ENCODE assay signal across 9 cellular contexts in genomic region chr1:27873671-27874384, GRCh38. TPM values are rescaled to one million over a fixed set of nuclear protein-coding genes. Genes with fewer than 3 reads are reported as not detected.
A peak's percentile ranks its signal among the peaks of the same experiment; 100 is the strongest.
DNase-seq lines count a peak whose midpoint lies in the region; ATAC-seq and TF ChIP-seq lines count a peak whose summit lies in the region.
"Had no signal": no experiment of that assay in that cellular context is flagged by ENCODE, and none has a peak within 500 bp of the region (broad histone marks: within the 10 kb centered on the region; RNA-seq: fewer than 3 reads in every experiment).

No MANE protein-coding gene starts in this region.

- no peak for ATAC-seq in activated naive CD8-positive, alpha-beta T cell treated with anti-CD3 and anti-CD28 coated beads, Interleukin-2, amount 10 ng/mL, durations not matched to agents 7 days and 5 days (ENCODE audit: low read depth)
- ATAC-seq in left lung (peak; percentile 21), GM18511 (IDR thresholded peaks at IDR 0.05; ENCODE audit: unreplicated experiment) (no peak), HG02973 (IDR thresholded peaks at IDR 0.05; ENCODE audit: unreplicated experiment) (no peak)

- no peaks in the 10 kb centered on the region for H3K9me3 ChIP-seq in left lung
- H3K9me3 ChIP-seq: A549 had no signal

- H3K4me1 ChIP-seq in left lung, result peaks cover 0 to 65% of the 10 kb centered on the region in 2 donors

- TF ChIP-seq CTCF in left lung (IDR thresholded peaks at IDR 0.05), result no peak

- DNase-seq in T-helper 1 cell, result no peak
- no peak for DNase-seq in activated naive CD8-positive, alpha-beta T cell treated with anti-CD3 and anti-CD28 coated beads, Interleukin-2, amount 10 ng/mL, durations not matched to agents 7 days and 5 days
- peak; percentile 73 to 82 for DNase-seq in left lung
- DNase-seq in GM19238 (ENCODE audit: insufficient read length, low spot score), result no peak

- H3K36me3 Mint-ChIP-seq in T-helper 1 cell treated with Interleukin-12 subunit alpha and Interleukin-12 subunit beta and Interleukin-4 antibody, amounts not matched to agents 30 μg/mL and 1 μg/mL, for 36 hours (ENCODE audit: low read depth), result peaks cover 21% of the 10 kb centered on the region
- H3K36me3 Mint-ChIP-seq in activated naive CD8-positive, alpha-beta T cell treated with anti-CD3 and anti-CD28 coated beads, Interleukin-2, amount 10 ng/mL, durations not matched to agents 7 days and 5 days, result peaks cover 22% of the 10 kb centered on the region

- POLR2A ChIA-PET in activated naive CD8-positive, alpha-beta T cell treated with anti-CD3 and anti-CD28 coated beads, Interleukin-2, amount 10 ng/mL, durations not matched to agents 7 days and 5 days (lab: Charles Lee), result interaction anchor here (1.4 kb wide), 2 partner anchors 10 to 13 kb away, joined by 4 to 13 read pairs; no protein-coding TSS in a partner anchor

- no peaks in the 10 kb centered on the region for H3K9me3 Mint-ChIP-seq in T-helper 1 cell treated with Interleukin-12 subunit alpha and Interleukin-12 subunit beta and Interleukin-4 antibody, amounts not matched to agents 30 μg/mL and 1 μg/mL, for 36 hours
- no peaks in the 10 kb centered on the region for H3K9me3 Mint-ChIP-seq in activated naive CD8-positive, alpha-beta T cell treated with anti-CD3 and anti-CD28 coated beads, Interleukin-2, amount 10 ng/mL, durations not matched to agents 7 days and 5 days

- peak overlapping the region; percentile 95 for H3K4me3 Mint-ChIP-seq in T-helper 1 cell treated with Interleukin-12 subunit alpha and Interleukin-12 subunit beta and Interleukin-4 antibody, amounts not matched to agents 30 μg/mL and 1 μg/mL, for 36 hours
- H3K4me3 Mint-ChIP-seq in activated naive CD8-positive, alpha-beta T cell treated with anti-CD3 and anti-CD28 coated beads, Interleukin-2, amount 10 ng/mL, durations not matched to agents 7 days and 5 days, result peak overlapping the region; percentile 95

- no peaks in the 10 kb centered on the region for H3K27me3 Mint-ChIP-seq in T-helper 1 cell treated with Interleukin-12 subunit alpha and Interleukin-12 subunit beta and Interleukin-4 antibody, amounts not matched to agents 30 μg/mL and 1 μg/mL, for 36 hours (ENCODE audit: low read depth)
- H3K27me3 Mint-ChIP-seq in activated naive CD8-positive, alpha-beta T cell treated with anti-CD3 and anti-CD28 coated beads, Interleukin-2, amount 10 ng/mL, durations not matched to agents 7 days and 5 days, result no peaks in the 10 kb centered on the region

- peak overlapping the region; percentile 81 to 92 for H3K27ac ChIP-seq in left lung
- peak overlapping the region; percentile 25 for H3K27ac ChIP-seq in temporal lobe (ENCODE audit: low read depth, low read length)

- peaks cover 0 to 29% of the 10 kb centered on the region in 2 donors for H3K36me3 ChIP-seq in left lung

- H3K27me3 ChIP-seq in left lung, result no peaks in the 10 kb centered on the region

- H3K4me1 Mint-ChIP-seq in T-helper 1 cell treated with Interleukin-12 subunit alpha and Interleukin-12 subunit beta and Interleukin-4 antibody, amounts not matched to agents 30 μg/mL and 1 μg/mL, for 36 hours (ENCODE audit: low read depth), result peaks cover 35% of the 10 kb centered on the region
- H3K4me1 Mint-ChIP-seq in activated naive CD8-positive, alpha-beta T cell treated with anti-CD3 and anti-CD28 coated beads, Interleukin-2, amount 10 ng/mL, durations not matched to agents 7 days and 5 days, result peaks cover 32% of the 10 kb centered on the region

- H3K4me3 ChIP-seq in left lung, result peak overlapping the region; percentile 49 to 63
- H3K4me3 ChIP-seq: A549 had no signal

- intact Hi-C loops in left lung (cut with DNase I), result no loop called here

- H3K27ac Mint-ChIP-seq in T-helper 1 cell treated with Interleukin-12 subunit alpha and Interleukin-12 subunit beta and Interleukin-4 antibody, amounts not matched to agents 30 μg/mL and 1 μg/mL, for 36 hours, result peak overlapping the region; percentile 83
- H3K27ac Mint-ChIP-seq in activated naive CD8-positive, alpha-beta T cell treated with anti-CD3 and anti-CD28 coated beads, Interleukin-2, amount 10 ng/mL, durations not matched to agents 7 days and 5 days, result peak overlapping the region; percentile 79

RNA-seq across cellular contexts. Expression of gene THEMIS2, which starts 1.5 kb away (rescaled TPM):
- 10 to 100 TPM; 35.4 to 40.5 TPM for total RNA-seq in activated naive CD8-positive, alpha-beta T cell treated with anti-CD3 and anti-CD28 coated beads, Interleukin-2, amount 10 ng/mL, durations not matched to agents 7 days and 5 days
- total RNA-seq in left lung (100 to 1,000 TPM in 1 of 2 donors, 10 to 100 TPM in 1; 33.7 to 110 TPM), temporal lobe (3.7 TPM)

RNA-seq across cellular contexts. Expression of gene RPA2, which starts 40.5 kb away (rescaled TPM):
- 10 to 100 TPM; 72.1 to 73.7 TPM for total RNA-seq in activated naive CD8-positive, alpha-beta T cell treated with anti-CD3 and anti-CD28 coated beads, Interleukin-2, amount 10 ng/mL, durations not matched to agents 7 days and 5 days
- total RNA-seq in left lung (10 to 100 TPM; 21.1 to 29.8 TPM), temporal lobe (50.2 TPM)

RNA-seq across cellular contexts. Expression of gene PPP1R8, which starts 43.2 kb away (rescaled TPM):
- 10 to 100 TPM; 52.9 to 54.4 TPM for total RNA-seq in activated naive CD8-positive, alpha-beta T cell treated with anti-CD3 and anti-CD28 coated beads, Interleukin-2, amount 10 ng/mL, durations not matched to agents 7 days and 5 days
- 10 to 100 TPM; 31.1 to 34.4 TPM for total RNA-seq in left lung
- 38.8 TPM for total RNA-seq in temporal lobe

Comparison
In these comparisons a context has a peak if more than half of its experiments do, and no peak if none do; other contexts are left out.
1. DNase-seq: peak in left lung (2 of 2); none in T-helper 1 cell (0 of 5), activated naive CD8-positive, alpha-beta T cell treated with anti-CD3 and anti-CD28 coated beads, Interleukin-2, amount 10 ng/mL, durations not matched to agents 7 days and 5 days (single experiment) and GM19238 (single experiment).